1 cellular context compared by ENCODE assay signal in genomic region chr6:3623451-3624267, GRCh38.
TF ChIP-seq lines count a peak whose summit lies in the region.

No MANE protein-coding gene starts in this region.

TF ChIP-seq in GM23338, 12 proteins besides CTCF, POLR2A, EP300 and RAD21 (continued from another document):
- TF ChIP-seq JUNB (IDR thresholded peaks at IDR 0.05; ENCODE audit: unreplicated experiment) (no peak), ETS1 (IDR thresholded peaks at IDR 0.05) (no peak), ZNF331 (CRISPR knock-in tag; IDR thresholded peaks at IDR 0.05; ENCODE audit: low read depth) (no peak), STAT1 (IDR thresholded peaks at IDR 0.05; ENCODE audit: unreplicated experiment) (no peak), REST (IDR thresholded peaks at IDR 0.05; ENCODE audit: unreplicated experiment) (no peak)
